ENCODE assay signal across 11 cellular contexts in genomic region chr11:86606849-86607481, GRCh38.
A peak's percentile ranks its signal among the peaks of the same experiment; 100 is the strongest.
DNase-seq lines count a peak whose midpoint lies in the region; ATAC-seq and TF ChIP-seq lines count a peak whose summit lies in the region.
"Had no signal": no experiment of that assay in that cellular context is flagged by ENCODE, and none has a peak within 500 bp of the region (broad histone marks: within the 10 kb centered on the region; RNA-seq: fewer than 3 reads in every experiment).

No MANE protein-coding gene starts in this region.

- H2AFZ ChIP-seq in PC-9 (no peak overlapping the region), parathyroid adenoma (no peak overlapping the region)

- POLR2A ChIA-PET in PC-9 (lab: Charles Lee; ENCODE audit: unreplicated experiment) = interaction anchor here (0.5 to 0.6 kb wide), 4 partner anchors 26 to 959 kb away, joined by 3 to 5 read pairs (median 3); partner anchors contain the start of gene TMEM126A

- H4K20me1 ChIP-seq in PC-9 (ENCODE audit: insufficient read depth) = no peaks in the 10 kb centered on the region

- no peaks in the 10 kb centered on the region; the same call in 1 of the 2 replicates for H3K9me3 ChIP-seq in PC-9 (ENCODE audit: insufficient read depth, low read depth)
- H3K9me3 ChIP-seq in parathyroid adenoma (ENCODE audit: control insufficient read depth, low read length) = no peaks in the 10 kb centered on the region
- no peaks in the 10 kb centered on the region for H3K9me3 ChIP-seq in psoas muscle
- H3K9me3 ChIP-seq: heart left ventricle had no signal

- DNase-seq in Caki2 (ENCODE audit: low read depth) (peak; percentile 41), PC-9 (peak in 1 of 2 experiments; percentile 76), fibroblast of gingiva (ENCODE audit: low read depth) (peak; percentile 26), hepatic stellate cell (ENCODE audit: low spot score) (no peak), psoas muscle (no peak), glomerular visceral epithelial cell (ENCODE audit: extremely low spot score) (no peak)
- DNase-seq in activated naive CD4-positive, alpha-beta T cell (lab: John Stamatoyannopoulos, UW) = no peak
- DNase-seq: heart left ventricle, NCI-H2029 treated with DMSO at 0.1 percent for 48 hours had no signal

- no peaks in the 10 kb centered on the region for H3K36me3 ChIP-seq in PC-9 (ENCODE audit: low read depth)
- H3K36me3 ChIP-seq in parathyroid adenoma (ENCODE audit: control insufficient read depth, insufficient read depth, low read length) = no peaks in the 10 kb centered on the region
- no peaks in the 10 kb centered on the region for H3K36me3 ChIP-seq in psoas muscle (ENCODE audit: insufficient read depth in 1 of 2, low read depth in 1 of 2)
- H3K36me3 ChIP-seq: heart left ventricle had no signal

- no peaks in the 10 kb centered on the region for H3K9me2 ChIP-seq in PC-9 (ENCODE audit: insufficient read depth)

- no peak overlapping the region for H3K4me3 ChIP-seq in PC-9
- H3K4me3 ChIP-seq in parathyroid adenoma (ENCODE audit: low read depth, low read length) = no peak overlapping the region
- H3K4me3 ChIP-seq in psoas muscle = no peak overlapping the region
- H3K4me3 ChIP-seq: heart left ventricle had no signal

- H3K79me2 ChIP-seq in PC-9 (ENCODE audit: low read depth) (peaks cover 4% of the 10 kb centered on the region; the same call in 1 of the 2 replicates), parathyroid adenoma (no peaks in the 10 kb centered on the region)

- H3F3A ChIP-seq in PC-9 (ENCODE audit: insufficient read depth, low read depth) = peaks cover 18% of the 10 kb centered on the region

- CTCF ChIA-PET in PC-9 (lab: Charles Lee) = interaction anchor here (0.6 to 1.0 kb wide), 2 partner anchors 134 to 193 kb away, joined by 3 read pairs; partner anchors contain the start of gene PRSS23

- H3K27me3 ChIP-seq in PC-9 (ENCODE audit: insufficient read depth, low read depth) (no peaks in the 10 kb centered on the region), parathyroid adenoma (ENCODE audit: control insufficient read depth, insufficient read depth, low read length) (no peaks in the 10 kb centered on the region), psoas muscle (ENCODE audit: insufficient read depth in 3 of 3, low read length in 2 of 3) (no peaks in the 10 kb centered on the region)
- H3K27me3 ChIP-seq: heart left ventricle had no signal

- no peak overlapping the region for H3K9ac ChIP-seq in parathyroid adenoma

- H3K27ac ChIP-seq in PC-9 (peak overlapping the region; percentile 62), parathyroid adenoma (peak overlapping the region; percentile 21), psoas muscle (no peak overlapping the region)

- no peak for ATAC-seq in psoas muscle
- ATAC-seq: stimulated activated memory B cell treated with anti-CD40 and anti-IgM and Interleukin-4, amounts not matched to agents 10 μg/mL and 1 μg/mL and 100 μg/mL, for 72 hours had no signal

- H3K4me2 ChIP-seq in PC-9 (peak overlapping the region; percentile 24), parathyroid adenoma (ENCODE audit: low read length) (no peak overlapping the region)

- intact Hi-C loops in PC-9 (cut with micrococcal nuclease; ENCODE audit: unreplicated experiment) (loop anchor here (5.0 kb wide), 2 partner anchors 195 to 310 kb away; partner anchors contain the start of gene PRSS23), psoas muscle (cut with DNase I) (loop anchor here (2.0 to 5.0 kb wide), 3 partner anchors 150 to 210 kb away; partner anchors contain the start of gene PRSS23 (in 1 of the 2))

- BruUV-seq in PC-9 (replicated peaks; lab: Mats Ljungman, UMichigan) = no TSS peak

- in situ Hi-C loops in Caki2 (cut with HindIII; ENCODE audit: low pct_unique_long_range_greater_than_20kb, low sequenced_read_pairs) = no loop called here

- peaks cover 22% of the 10 kb centered on the region for H3K4me1 ChIP-seq in PC-9 (replicated peaks; ENCODE audit: insufficient read depth)
- H3K4me1 ChIP-seq in parathyroid adenoma = no peaks in the 10 kb centered on the region
- peaks cover 13% of the 10 kb centered on the region for H3K4me1 ChIP-seq in psoas muscle

- TF ChIP-seq CTCF in PC-9 (conservative IDR thresholded peaks at IDR 0.05) (no peak), parathyroid adenoma (IDR thresholded peaks at IDR 0.05) (no peak), psoas muscle (IDR thresholded peaks at IDR 0.05) (no peak)

- 78 to 84% (median 84%) methylated on average over 1 of the region's 1 CpG for WGBS in psoas muscle, 3 donors

Comparison
In these comparisons a context has a peak if more than half of its experiments do, and no peak if none do; other contexts are left out.
1. DNase-seq: peak in Caki2 (single experiment) and fibroblast of gingiva (single experiment); none in hepatic stellate cell (single experiment), psoas muscle (0 of 2), glomerular visceral epithelial cell (single experiment) and activated naive CD4-positive, alpha-beta T cell (0 of 4).